ENCODE assay signal across 1 cellular context in genomic region chr6:41723936-41724637, GRCh38.
TF ChIP-seq lines count a peak whose summit lies in the region.

No MANE protein-coding gene starts in this region.

TF ChIP-seq in HepG2, 621 proteins besides CTCF, POLR2A, EP300 and RAD21:
- no peak for TF ChIP-seq CEBPG (CRISPR knock-in tag; IDR thresholded peaks at IDR 0.05)
- no peak for TF ChIP-seq ZZZ3 (CRISPR knock-in tag; IDR thresholded peaks at IDR 0.05; ENCODE audit: borderline replicate concordance)
- TF ChIP-seq THAP9 (CRISPR knock-in tag; IDR thresholded peaks at IDR 0.05; ENCODE audit: borderline replicate concordance) = no peak
- 0 out of 2 replicates have a peak, but pooled peaks have one; percentile 36 for TF ChIP-seq SP4 (CRISPR knock-in tag; IDR thresholded peaks at IDR 0.05)
- TF ChIP-seq TRIM24 (CRISPR knock-in tag; IDR thresholded peaks at IDR 0.05) = 0 out of 2 replicates have a peak, but pooled peaks have one; percentile 8
- TF ChIP-seq GATAD2A (CRISPR knock-in tag; IDR thresholded peaks at IDR 0.05) = no peak
- no peak for TF ChIP-seq MED13 (CRISPR knock-in tag; IDR thresholded peaks at IDR 0.05)
- no peak for TF ChIP-seq PAWR (CRISPR knock-in tag; IDR thresholded peaks at IDR 0.05; ENCODE audit: borderline replicate concordance)
- no peak for TF ChIP-seq NFYB (CRISPR knock-in tag; IDR thresholded peaks at IDR 0.05)
- no peak for TF ChIP-seq ZNF614 (CRISPR knock-in tag; IDR thresholded peaks at IDR 0.05; ENCODE audit: borderline replicate concordance)
- peak; percentile 27 for TF ChIP-seq AGO2 (optimal IDR thresholded peaks at IDR 0.05; ENCODE audit: low read depth, low read length)
- no peak for TF ChIP-seq ZBTB37 (CRISPR knock-in tag; IDR thresholded peaks at IDR 0.05)
- peak; percentile 21; the same call in 1 of the 2 replicates for TF ChIP-seq TRAFD1 (CRISPR knock-in tag; IDR thresholded peaks at IDR 0.05; ENCODE audit: borderline replicate concordance)
- TF ChIP-seq SMAD3 (CRISPR knock-in tag; IDR thresholded peaks at IDR 0.05) = no peak
- 0 out of 2 replicates have a peak, but pooled peaks have one; percentile 7 for TF ChIP-seq ZNF598 (CRISPR knock-in tag; IDR thresholded peaks at IDR 0.05; ENCODE audit: borderline replicate concordance)
- no peak for TF ChIP-seq AKAP8 (CRISPR knock-in tag; IDR thresholded peaks at IDR 0.05)
- peak; percentile 10; the same call in 1 of the 2 replicates for TF ChIP-seq ZMYM4 (CRISPR knock-in tag; IDR thresholded peaks at IDR 0.05)
- TF ChIP-seq RFX3 (CRISPR knock-in tag; IDR thresholded peaks at IDR 0.05) = no peak
- TF ChIP-seq ZNF891 (CRISPR knock-in tag; IDR thresholded peaks at IDR 0.05) = no peak
- TF ChIP-seq ZBTB39 (CRISPR knock-in tag; IDR thresholded peaks at IDR 0.05) = 0 out of 2 replicates have a peak, but pooled peaks have one; percentile 49
- TF ChIP-seq ZSCAN5A (CRISPR knock-in tag; IDR thresholded peaks at IDR 0.05; ENCODE audit: borderline replicate concordance) = no peak
- TF ChIP-seq ZNF501 (CRISPR knock-in tag; IDR thresholded peaks at IDR 0.05) = peak; percentile 70
- peak; percentile 20; the same call in 1 of the 2 replicates for TF ChIP-seq ZNF263 (CRISPR knock-in tag; IDR thresholded peaks at IDR 0.05)
- TF ChIP-seq ZNF136 (CRISPR knock-in tag; IDR thresholded peaks at IDR 0.05; ENCODE audit: low read depth) = 0 out of 2 replicates have a peak, but pooled peaks have one; percentile 48
- 0 out of 2 replicates have a peak, but pooled peaks have one; percentile 30 for TF ChIP-seq ZNF605 (CRISPR knock-in tag; IDR thresholded peaks at IDR 0.05)
- 0 out of 2 replicates have a peak, but pooled peaks have one; percentile 5 for TF ChIP-seq CAMTA2 (CRISPR knock-in tag; IDR thresholded peaks at IDR 0.05; ENCODE audit: borderline replicate concordance)
- 0 out of 2 replicates have a peak, but pooled peaks have one; percentile 87 for TF ChIP-seq ZNF33B (CRISPR knock-in tag; IDR thresholded peaks at IDR 0.05)
- no peak for TF ChIP-seq ZNF121 (CRISPR knock-in tag; IDR thresholded peaks at IDR 0.05)
- no peak for TF ChIP-seq MEIS1 (CRISPR knock-in tag; IDR thresholded peaks at IDR 0.05; ENCODE audit: borderline replicate concordance)
- 0 out of 2 replicates have a peak, but pooled peaks have one; percentile 15 for TF ChIP-seq ZNF430 (CRISPR knock-in tag; IDR thresholded peaks at IDR 0.05)
- peak; percentile 80; the same call in 1 of the 2 replicates for TF ChIP-seq ZNF44 (CRISPR knock-in tag; IDR thresholded peaks at IDR 0.05)
- 0 out of 2 replicates have a peak, but pooled peaks have one; percentile 1 for TF ChIP-seq NR0B2 (CRISPR knock-in tag; IDR thresholded peaks at IDR 0.05)
- 0 out of 2 replicates have a peak, but pooled peaks have one; percentile 7 for TF ChIP-seq ZNF564 (CRISPR knock-in tag; IDR thresholded peaks at IDR 0.05)
